ENCODE assay signal across 8 cellular contexts in the genomic region with DNA sequence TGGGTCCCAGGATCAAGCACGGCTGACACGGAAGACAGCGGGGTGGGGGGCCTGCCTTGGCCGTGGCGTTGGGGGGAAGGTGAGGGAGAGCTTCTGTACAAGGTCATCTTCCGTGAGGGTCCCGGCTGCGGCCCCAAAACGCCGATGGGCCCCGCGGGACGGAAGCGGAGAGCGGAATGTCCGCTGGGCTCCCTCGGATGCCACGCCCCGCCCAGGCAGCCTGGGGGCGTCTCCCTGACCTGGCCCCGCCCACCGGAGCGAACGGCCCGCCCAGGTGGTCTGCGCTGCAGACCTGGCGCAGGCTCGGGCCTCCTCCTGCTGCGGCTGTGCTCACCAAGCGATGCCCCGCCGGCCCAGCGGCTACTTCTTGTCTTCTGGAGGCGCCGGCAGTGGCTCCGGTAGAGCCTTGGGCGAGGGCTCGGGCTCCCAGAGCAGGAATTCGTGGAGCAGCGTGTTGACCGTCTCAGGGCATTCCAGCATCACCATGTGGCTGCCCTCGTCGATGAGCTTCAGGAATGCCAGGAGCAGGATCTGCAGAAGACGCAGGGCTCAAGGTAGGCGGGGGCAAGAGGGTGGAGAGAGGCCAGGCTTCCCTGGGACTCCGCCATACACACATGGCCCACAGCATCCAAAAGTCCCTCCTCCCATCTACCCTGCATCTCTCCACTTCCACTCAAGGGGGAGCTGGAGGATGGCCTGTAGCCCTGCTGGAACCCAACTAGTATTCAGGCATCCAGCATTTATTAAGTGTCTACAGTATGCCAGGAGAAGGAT. TPM values are rescaled to one million over a fixed set of nuclear protein-coding genes. Genes with fewer than 3 reads are reported as not detected.
DNase-seq lines count a peak whose midpoint lies in the region; ATAC-seq and TF ChIP-seq lines count a peak whose summit lies in the region.

No MANE protein-coding gene starts in this region.

- peaks cover 30% of the 10 kb centered on the region for H3K4me1 ChIP-seq in mammary epithelial cell (ENCODE audit: insufficient read depth, low read length)

- CTCF ChIA-PET in mammary epithelial cell (lab: Charles Lee; ENCODE audit: low non-redundant PET) = interaction anchor here (0.6 to 1.2 kb wide), 3 partner anchors 13 to 217 kb away, joined by 6 to 8 read pairs (median 6); a partner anchor contains a TSS

- in situ Hi-C loops in mammary epithelial cell (cut with MboI; ENCODE audit: low sequenced_read_pairs in 2 of 2) = loop anchor here in 1 of 2 donors (5.0 kb wide), 1 partner anchor 95 kb away; no protein-coding TSS in a partner anchor

- peak overlapping the region; percentile 91 for H3K4me2 ChIP-seq in mammary epithelial cell (ENCODE audit: insufficient read depth, low read depth, low read length)

- H3K79me2 ChIP-seq in mammary epithelial cell (ENCODE audit: insufficient read depth, low read length) = peaks cover 10% of the 10 kb centered on the region

- H3K9me3 ChIP-seq in mammary epithelial cell (replicated peaks; ENCODE audit: insufficient read depth, low read length) = no peaks in the 10 kb centered on the region

- DNase-seq in Daoy (ENCODE audit: low read depth) (peak; percentile 92), LNCaP clone FGC (ENCODE audit: low read depth) (peak; percentile 28), mammary epithelial cell (peak; percentile 87), islet precursor cell (peak; percentile 97), KG1 (lab: John Stamatoyannopoulos, UW) (no peak)
- peak; percentile 48 to 74 for DNase-seq in stimulated activated CD4-positive, alpha-beta T cell treated with anti-CD3 and anti-CD28 coated beads, Interleukin-1b, Interleukin-23, amount 100 ng/mL, for 1 hour (ENCODE audit: low read depth in 2 of 2)

- no peaks in the 10 kb centered on the region for H3K27me3 ChIP-seq in mammary epithelial cell (ENCODE audit: insufficient read depth, low read length)

- H3K4me3 ChIP-seq in LNCaP clone FGC (ENCODE audit: low read depth, low read length) (peak overlapping the region; percentile 44), WI38 (ENCODE audit: low read depth, low read length) (peak overlapping the region; percentile 56), mammary epithelial cell (replicated peaks in 1 of 3; ENCODE audit: insufficient read depth in 1 of 3, low read depth in 2 of 3, low read length in 3 of 3) (peak overlapping the region; percentile 46 to 65 (median 59))

- no TSS peak for BruUV-seq in mammary epithelial cell (replicated peaks; lab: Mats Ljungman, UMichigan)

- peaks cover 2% of the 10 kb centered on the region for H3K36me3 ChIP-seq in mammary epithelial cell (ENCODE audit: insufficient read depth, low read length)

- TF ChIP-seq CTCF in LNCaP clone FGC (IDR thresholded peaks at IDR 0.05; ENCODE audit: control insufficient read depth, extremely low read depth, insufficient read depth) (peak; percentile 51), WI38 (IDR thresholded peaks at IDR 0.05; ENCODE audit: low read depth, low read length) (peak; percentile 78), mammary epithelial cell (conservative IDR thresholded peaks at IDR 0.05 in 1 of 2, IDR thresholded peaks at IDR 0.05 in 1 of 2; ENCODE audit: extremely low read depth in 1 of 2, insufficient read depth in 1 of 2, low read depth in 1 of 2, low read length in 2 of 2) (peak; percentile 87 to 94)

- no peaks in the 10 kb centered on the region for H4K20me1 ChIP-seq in mammary epithelial cell (ENCODE audit: insufficient read depth, low read length)

- ATAC-seq in GM21576 (IDR thresholded peaks at IDR 0.05; ENCODE audit: unreplicated experiment) = peak; percentile 66

- no peak overlapping the region for H3K27ac ChIP-seq in mammary epithelial cell (ENCODE audit: insufficient read depth, low read depth, low read length)

- peak overlapping the region; percentile 9 for H3K9ac ChIP-seq in mammary epithelial cell (ENCODE audit: insufficient read depth, low read length)

- dilution Hi-C loops in mammary epithelial cell (cut with HindIII; ENCODE audit: low sequenced_read_pairs) = no loop called here

- 2% methylated on average over 19 of the region's 46 CpGs for WGBS in mammary epithelial cell (ENCODE audit: low coverage, missing lambda C conversion rate)

- H2AFZ ChIP-seq in mammary epithelial cell (ENCODE audit: low read depth, low read length) = peak overlapping the region; percentile 92

- intact Hi-C loops in mammary epithelial cell (cut with micrococcal nuclease) = loop anchor here (1.0 to 5.0 kb wide), 5 partner anchors 13 to 485 kb away; a partner anchor contains a TSS

RNA-seq across cellular contexts. Expression of a gene that starts 10.7 kb away (rescaled TPM):
- total RNA-seq in Daoy (2014; rRNA removed; shearing (Covaris generic)) = 7.6 and 11.6 TPM in 2 replicates
- 10 to 100 TPM in 1 of 2 donors, 1 to 10 TPM in 1; 8.5 to 29.3 TPM for total RNA-seq in mammary epithelial cell
- 3.6 TPM for polyA plus RNA-seq in mammary epithelial cell
- 1.1 TPM for polyA minus RNA-seq in mammary epithelial cell

RNA-seq across cellular contexts. Expression of a gene that starts 10.8 kb away (rescaled TPM):
- 1.6 and 2.3 TPM in 2 replicates for total RNA-seq in Daoy (2014; rRNA removed; shearing (Covaris generic))
- total RNA-seq in mammary epithelial cell = under 1 TPM; 0.47 to 0.50 TPM
- 0.24 TPM for polyA plus RNA-seq in mammary epithelial cell
- not detected for polyA minus RNA-seq in mammary epithelial cell

RNA-seq across cellular contexts. Expression of a gene that starts 13.2 kb away (rescaled TPM):
- 68.9 and 94.4 TPM in 2 replicates for total RNA-seq in Daoy (2014; rRNA removed; shearing (Covaris generic))
- 10 to 100 TPM; 36.7 to 76.3 TPM for total RNA-seq in mammary epithelial cell
- polyA plus RNA-seq in mammary epithelial cell = 43.1 TPM
- 7.2 TPM for polyA minus RNA-seq in mammary epithelial cell

RNA-seq across cellular contexts. Expression of a gene that starts 16.9 kb away (rescaled TPM):
- total RNA-seq in Daoy (2014; rRNA removed; shearing (Covaris generic)) = 50.1 and 63.0 TPM in 2 replicates
- 10 to 100 TPM; 35.8 to 83.1 TPM for total RNA-seq in mammary epithelial cell
- polyA plus RNA-seq in mammary epithelial cell = 72.6 TPM
- polyA minus RNA-seq in mammary epithelial cell = 26.9 TPM

RNA-seq across cellular contexts. Expression of a gene that starts 25.2 kb away (rescaled TPM):
- 174 and 192 TPM in 2 replicates for total RNA-seq in Daoy (2014; rRNA removed; shearing (Covaris generic))
- 10 to 100 TPM; 59.0 to 70.7 TPM for total RNA-seq in mammary epithelial cell
- polyA plus RNA-seq in mammary epithelial cell = 94.5 TPM
- 26.3 TPM for polyA minus RNA-seq in mammary epithelial cell
